Comparison of ENCODE assay signal across 28 cellular contexts in the genomic region with DNA sequence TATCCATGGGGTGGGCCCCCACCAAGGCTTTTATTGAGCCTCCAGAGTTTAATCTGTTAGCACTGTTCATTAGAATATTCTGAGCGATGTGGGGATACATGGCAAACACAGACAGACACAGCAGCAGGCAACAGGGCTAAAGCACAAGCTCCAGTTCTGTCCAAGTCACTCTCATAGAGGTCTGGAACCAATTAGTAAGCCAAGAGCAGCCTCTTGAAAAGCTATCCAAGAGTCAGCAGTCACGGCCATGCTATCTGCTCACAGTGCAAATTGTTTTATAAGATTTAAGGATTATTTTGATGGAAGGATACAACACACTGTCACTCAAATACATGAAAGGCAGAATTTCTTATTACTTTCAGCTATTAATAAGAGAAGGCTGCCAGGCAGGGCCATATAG.
DNase-seq lines count a peak whose midpoint lies in the region; ATAC-seq and TF ChIP-seq lines count a peak whose summit lies in the region.
"Had no signal": no experiment of that assay in that cellular context is flagged by ENCODE, and none has a peak within 500 bp of the region (broad histone marks: within the 10 kb centered on the region; RNA-seq: fewer than 3 reads in every experiment).

No MANE protein-coding gene starts in this region.

- no peaks in the 10 kb centered on the region for H3K4me1 ChIP-seq in neuronal stem cell (ENCODE audit: control insufficient read depth in 2 of 2, insufficient read depth in 1 of 2, low read depth in 1 of 2, low read length in 2 of 2)
- H3K4me1 ChIP-seq: gastroesophageal sphincter, testis had no signal

- H3K9me3 Mint-ChIP-seq in progenitor cell of endocrine pancreas (ENCODE audit: low read depth) = peaks cover 6% of the 10 kb centered on the region
- H3K9me3 Mint-ChIP-seq: activated CD4-positive, alpha-beta memory T cell treated with anti-CD3 and anti-CD28 coated beads for 36 hours; activated T-helper 1 cell treated with anti-CD3 and anti-CD28 coated beads, Interleukin-12 subunit alpha, Interleukin-12 subunit beta, Interleukin-2, Interleukin-4 antibody, amounts not matched to agents 30 ng/mL and 10 ng/mL and 1 ng/mL, durations not matched to agents 14 hours and 24 hours and 36 hours had no signal

- no peak overlapping the region for H3K23ac ChIP-seq in neuronal stem cell (ENCODE audit: low read depth, low read length, poor library complexity)

- no peaks in the 10 kb centered on the region for H3K9me3 ChIP-seq in neuronal stem cell (replicated peaks in 1 of 2; ENCODE audit: control insufficient read depth in 2 of 2, insufficient read depth in 1 of 2, low read depth in 1 of 2, low read length in 2 of 2)
- H3K9me3 ChIP-seq: gastroesophageal sphincter, testis had no signal

- DNase-seq in NCI-H1092 (lab: John Stamatoyannopoulos, UW) = peak; percentile 4
- DNase-seq in NCI-H1092 treated with DMSO at 0.1 percent for 48 hours (lab: John Stamatoyannopoulos, UW) = no peak
- DNase-seq in GM04504 (ENCODE audit: low read depth) = peak; percentile 39
- no peak for DNase-seq in neuronal stem cell (ENCODE audit: low spot score)
- no peak for DNase-seq in progenitor cell of endocrine pancreas (ENCODE audit: low spot score, unreplicated experiment)
- DNase-seq in MV-4-11 (lab: John Stamatoyannopoulos, UW) = no peak
- DNase-seq: 8988T; activated CD4-positive, alpha-beta memory T cell treated with anti-CD3 and anti-CD28 coated beads for 36 hours; activated naive CD4-positive, alpha-beta T cell treated with Interleukin-2 at 50 U/mL for 16 hours; CD8-positive, alpha-beta memory T cell; Kasumi-1; left cardiac atrium; NCI-H1436 treated with DMSO at 0.1 percent for 48 hours; NCI-H2107; OCI-M1; stimulated activated naive CD4-positive, alpha-beta T cell treated with Interleukin-2 at 50 U/mL for 16 hours; T-helper 2 cell; testis had no signal

- H4K91ac ChIP-seq in neuronal stem cell (ENCODE audit: low read depth, low read length, poor library complexity) = no peak overlapping the region

- TF ChIP-seq CTCF in progenitor cell of endocrine pancreas (IDR thresholded peaks at IDR 0.05; ENCODE audit: unreplicated experiment) = no peak

- no peak overlapping the region for H2BK120ac ChIP-seq in neuronal stem cell (ENCODE audit: low read depth, low read length)

- H3K4ac ChIP-seq in neuronal stem cell (ENCODE audit: low read length) = no peak overlapping the region

- no peak overlapping the region for H3K4me3 ChIP-seq in neuronal stem cell (ENCODE audit: low read length in 2 of 2)
- H3K4me3 ChIP-seq: gastroesophageal sphincter, hepatocyte, smooth muscle cell, testis had no signal

- H3K27ac ChIP-seq in neuronal stem cell (replicated peaks; ENCODE audit: low read length) = no peak overlapping the region
- H3K27ac ChIP-seq: gastroesophageal sphincter, hepatocyte, testis had no signal

- H2BK5ac ChIP-seq in neuronal stem cell (ENCODE audit: low read length) = no peak overlapping the region

- H3K36me3 Mint-ChIP-seq in progenitor cell of endocrine pancreas (ENCODE audit: insufficient read depth) = no peaks in the 10 kb centered on the region
- H3K36me3 Mint-ChIP-seq: activated CD4-positive, alpha-beta memory T cell treated with anti-CD3 and anti-CD28 coated beads for 36 hours; CD8-positive, alpha-beta memory T cell; natural killer cell treated with Interleukin-12 subunit alpha and Interleukin-12 subunit beta and Interleukin-15 and Interleukin-18, amount 100 ng/mL, for 72 hours had no signal

- H3K27me3 Mint-ChIP-seq in progenitor cell of endocrine pancreas = no peaks in the 10 kb centered on the region
- H3K27me3 Mint-ChIP-seq: activated CD4-positive, alpha-beta memory T cell treated with anti-CD3 and anti-CD28 coated beads for 36 hours; CD8-positive, alpha-beta memory T cell; central memory CD8-positive, alpha-beta T cell; dendritic cell treated with granulocyte-macrophage colony-stimulating factor and Interleukin-4, amounts not matched to agents 40 ng/mL and 50 ng/mL, for 4 days; natural killer cell treated with Interleukin-12 subunit alpha and Interleukin-12 subunit beta and Interleukin-15 and Interleukin-18, amount 100 ng/mL, for 72 hours had no signal

- no peak overlapping the region for H3K27ac Mint-ChIP-seq in progenitor cell of endocrine pancreas
- H3K27ac Mint-ChIP-seq: activated CD4-positive, alpha-beta memory T cell treated with anti-CD3 and anti-CD28 coated beads for 36 hours; activated T-helper 1 cell treated with anti-CD3 and anti-CD28 coated beads, Interleukin-12 subunit alpha, Interleukin-12 subunit beta, Interleukin-2, Interleukin-4 antibody, amounts not matched to agents 30 ng/mL and 10 ng/mL and 1 ng/mL, durations not matched to agents 14 hours and 24 hours and 36 hours; CD8-positive, alpha-beta memory T cell; dendritic cell treated with granulocyte-macrophage colony-stimulating factor and Interleukin-4, amounts not matched to agents 40 ng/mL and 50 ng/mL, for 4 days; natural killer cell treated with Interleukin-12 subunit alpha and Interleukin-12 subunit beta and Interleukin-15 and Interleukin-18, amount 100 ng/mL, for 72 hours had no signal

- no peak overlapping the region for H2BK12ac ChIP-seq in neuronal stem cell (ENCODE audit: low read length)

- no peak overlapping the region for H3K4me3 Mint-ChIP-seq in progenitor cell of endocrine pancreas (ENCODE audit: low read depth)
- H3K4me3 Mint-ChIP-seq: activated CD4-positive, alpha-beta memory T cell treated with anti-CD3 and anti-CD28 coated beads for 36 hours; activated T-helper 1 cell treated with anti-CD3 and anti-CD28 coated beads, Interleukin-12 subunit alpha, Interleukin-12 subunit beta, Interleukin-2, Interleukin-4 antibody, amounts not matched to agents 30 ng/mL and 10 ng/mL and 1 ng/mL, durations not matched to agents 14 hours and 24 hours and 36 hours; CD8-positive, alpha-beta memory T cell; central memory CD8-positive, alpha-beta T cell; dendritic cell treated with granulocyte-macrophage colony-stimulating factor and Interleukin-4, amounts not matched to agents 40 ng/mL and 50 ng/mL, for 4 days; natural killer cell treated with Interleukin-12 subunit alpha and Interleukin-12 subunit beta and Interleukin-15 and Interleukin-18, amount 100 ng/mL, for 72 hours had no signal

- H3K36me3 ChIP-seq in neuronal stem cell (replicated peaks in 1 of 2; ENCODE audit: control insufficient read depth in 2 of 2, insufficient read depth in 2 of 2, low read length in 2 of 2) = no peaks in the 10 kb centered on the region
- H3K36me3 ChIP-seq: gastroesophageal sphincter had no signal

- no peak overlapping the region for H3K14ac ChIP-seq in neuronal stem cell (ENCODE audit: low read length)

- no peaks in the 10 kb centered on the region for H3K27me3 ChIP-seq in neuronal stem cell (ENCODE audit: control insufficient read depth in 3 of 3, insufficient read depth in 3 of 3, low read depth in 1 of 3, low read length in 3 of 3)
- H3K27me3 ChIP-seq: gastroesophageal sphincter, hepatocyte, testis had no signal

- no peak overlapping the region for H2BK15ac ChIP-seq in neuronal stem cell (ENCODE audit: low read length)

- H2AK5ac ChIP-seq in neuronal stem cell (ENCODE audit: low read depth, low read length) = no peak overlapping the region

- WGBS in neuronal stem cell (ENCODE audit: extremely low coverage in 2 of 2, insufficient read length in 2 of 2, insufficient replicate concordance in 1 of 2), 2 donors = no CpG with 5 or more reads among the region's 2 CpGs

- H3K4me1 Mint-ChIP-seq in progenitor cell of endocrine pancreas (ENCODE audit: low read depth) = peaks cover 1% of the 10 kb centered on the region
- H3K4me1 Mint-ChIP-seq: CD8-positive, alpha-beta memory T cell; central memory CD8-positive, alpha-beta T cell had no signal

- H3K9ac ChIP-seq in neuronal stem cell (ENCODE audit: low read depth, low read length, poor library complexity) = no peak overlapping the region

- H3K18ac ChIP-seq in neuronal stem cell (ENCODE audit: low read length) = no peak overlapping the region

- no peak overlapping the region for H3K4me2 ChIP-seq in neuronal stem cell (ENCODE audit: insufficient read depth, low read length, poor library complexity, severe bottlenecking)
- H3K4me2 ChIP-seq: hepatocyte, smooth muscle cell had no signal

- H4K8ac ChIP-seq in neuronal stem cell (ENCODE audit: low read depth, low read length) = no peak overlapping the region

- peak overlapping the region; percentile 22 for H2AFZ ChIP-seq in neuronal stem cell (ENCODE audit: low read length)
- H2AFZ ChIP-seq: hepatocyte had no signal

- ATAC-seq in SK-N-SH treated with all-trans-retinoic acid at 6 μM for 48 hours (peak; percentile 100), HG03439 (IDR thresholded peaks at IDR 0.05; ENCODE audit: unreplicated experiment) (no peak)
- ATAC-seq: activated CD4-positive, CD25-positive, alpha-beta regulatory T cell treated with anti-CD3 and anti-CD28 coated beads, Interleukin-2, amount 50 U/mL, for 24 hours; gastroesophageal sphincter; left cardiac atrium; natural killer cell treated with Interleukin-12 subunit alpha and Interleukin-12 subunit beta and Interleukin-15 and Interleukin-18, amount 100 ng/mL, for 72 hours had no signal

- no peaks in the 10 kb centered on the region for H3K79me1 ChIP-seq in neuronal stem cell (ENCODE audit: low read depth, low read length)

TF ChIP-seq in SK-N-SH treated with all-trans-retinoic acid at 6 μM for 48 hours, 23 proteins besides CTCF, POLR2A, EP300 and RAD21 (continues in another document):
- TF ChIP-seq, protein P1, sequence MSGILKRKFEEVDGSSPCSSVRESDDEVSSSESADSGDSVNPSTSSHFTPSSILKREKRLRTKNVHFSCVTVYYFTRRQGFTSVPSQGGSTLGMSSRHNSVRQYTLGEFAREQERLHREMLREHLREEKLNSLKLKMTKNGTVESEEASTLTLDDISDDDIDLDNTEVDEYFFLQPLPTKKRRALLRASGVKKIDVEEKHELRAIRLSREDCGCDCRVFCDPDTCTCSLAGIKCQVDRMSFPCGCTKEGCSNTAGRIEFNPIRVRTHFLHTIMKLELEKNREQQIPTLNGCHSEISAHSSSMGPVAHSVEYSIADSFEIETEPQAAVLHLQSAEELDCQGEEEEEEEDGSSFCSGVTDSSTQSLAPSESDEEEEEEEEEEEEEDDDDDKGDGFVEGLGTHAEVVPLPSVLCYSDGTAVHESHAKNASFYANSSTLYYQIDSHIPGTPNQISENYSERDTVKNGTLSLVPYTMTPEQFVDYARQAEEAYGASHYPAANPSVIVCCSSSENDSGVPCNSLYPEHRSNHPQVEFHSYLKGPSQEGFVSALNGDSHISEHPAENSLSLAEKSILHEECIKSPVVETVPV (CRISPR knock-in tag; IDR thresholded peaks at IDR 0.05) = no peak
- TF ChIP-seq GLIS3 (CRISPR knock-in tag; IDR thresholded peaks at IDR 0.05) = no peak
- no peak for TF ChIP-seq RARB (CRISPR knock-in tag; IDR thresholded peaks at IDR 0.05)
- no peak for TF ChIP-seq BACH2 (CRISPR knock-in tag; IDR thresholded peaks at IDR 0.05; ENCODE audit: borderline replicate concordance)
- peak; percentile 83 for TF ChIP-seq TCF4 (CRISPR knock-in tag; IDR thresholded peaks at IDR 0.05; ENCODE audit: borderline replicate concordance)

Comparison
In these comparisons a context has a peak if more than half of its experiments do, and no peak if none do; other contexts are left out.
1. DNase-seq: peak in NCI-H1092 (single experiment) and GM04504 (single experiment); none in NCI-H1092 treated with DMSO at 0.1 percent for 48 hours (single experiment), neuronal stem cell (single experiment), progenitor cell of endocrine pancreas (single experiment) and MV-4-11 (single experiment).